In the genomic region with DNA sequence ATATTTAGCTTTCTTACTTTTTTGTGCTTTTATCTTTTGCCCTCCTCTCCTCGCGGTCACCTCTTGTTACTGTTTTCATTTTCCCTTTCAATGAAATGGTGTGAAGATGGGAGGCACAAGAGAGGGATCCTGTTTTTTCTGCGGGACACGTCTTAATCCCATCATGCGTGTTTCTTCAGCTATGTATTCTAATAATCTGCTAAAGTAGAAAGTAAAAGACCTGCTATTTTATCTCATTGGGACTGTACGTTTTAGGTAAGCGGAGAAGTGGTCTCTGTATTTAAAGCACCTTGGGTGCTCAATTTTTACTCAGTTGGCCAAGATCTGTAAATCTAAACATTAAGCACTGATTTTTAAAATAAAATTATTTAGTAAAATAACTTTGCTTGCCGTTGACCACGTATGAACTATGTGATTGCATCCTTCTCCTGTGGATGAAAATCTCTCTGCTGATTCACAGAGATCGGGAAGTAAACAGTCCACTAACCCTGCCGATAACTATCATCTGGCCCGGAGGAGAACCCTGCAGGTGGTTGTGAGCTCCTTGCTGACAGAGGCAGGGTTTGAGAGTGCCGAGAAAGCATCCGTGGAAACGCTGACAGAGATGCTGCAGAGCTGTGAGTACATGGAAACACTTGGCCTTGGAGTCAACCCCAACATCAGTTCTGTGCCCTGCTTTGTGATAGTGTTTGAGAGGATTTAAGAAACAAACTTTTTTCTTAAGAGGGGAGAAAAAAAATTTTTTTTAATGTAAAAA, we compare ENCODE assay signal across 1 cellular context.
TF ChIP-seq lines count a peak whose summit lies in the region.

No MANE protein-coding gene starts in this region.

TF ChIP-seq in K562, 482 proteins besides CTCF, POLR2A, EP300 and RAD21 (continued from another document):
- TF ChIP-seq ATF6 (CRISPR knock-in tag; IDR thresholded peaks at IDR 0.05) (no peak), TEAD1 (CRISPR knock-in tag; IDR thresholded peaks at IDR 0.05) (peak in 1 of 2 experiments; percentile 2; a peak in 1 of 4 replicates), SIN3A (IDR thresholded peaks at IDR 0.05; ENCODE audit: borderline replicate concordance in 2 of 2, control insufficient read depth in 1 of 2, low read depth in 2 of 2, low read length in 2 of 2) (0 out of 4 replicates have a peak, but pooled peaks of 1 of the 2 experiments have one; percentile 6), MCM3 (IDR thresholded peaks at IDR 0.05) (no peak), SAP30 (IDR thresholded peaks at IDR 0.05; ENCODE audit: borderline replicate concordance, insufficient read depth, low read depth, low read length, poor library complexity, severe bottlenecking) (no peak), HDAC1 (IDR thresholded peaks at IDR 0.05) (0 out of 4 replicates have a peak, but pooled peaks of 1 of the 2 experiments have one; percentile 21), TEAD4 (IDR thresholded peaks at IDR 0.05; ENCODE audit: low read length) (no peak), TEAD4 (CRISPR knock-in tag; IDR thresholded peaks at IDR 0.05; ENCODE audit: borderline replicate concordance) (no peak)
